In the genomic region with DNA sequence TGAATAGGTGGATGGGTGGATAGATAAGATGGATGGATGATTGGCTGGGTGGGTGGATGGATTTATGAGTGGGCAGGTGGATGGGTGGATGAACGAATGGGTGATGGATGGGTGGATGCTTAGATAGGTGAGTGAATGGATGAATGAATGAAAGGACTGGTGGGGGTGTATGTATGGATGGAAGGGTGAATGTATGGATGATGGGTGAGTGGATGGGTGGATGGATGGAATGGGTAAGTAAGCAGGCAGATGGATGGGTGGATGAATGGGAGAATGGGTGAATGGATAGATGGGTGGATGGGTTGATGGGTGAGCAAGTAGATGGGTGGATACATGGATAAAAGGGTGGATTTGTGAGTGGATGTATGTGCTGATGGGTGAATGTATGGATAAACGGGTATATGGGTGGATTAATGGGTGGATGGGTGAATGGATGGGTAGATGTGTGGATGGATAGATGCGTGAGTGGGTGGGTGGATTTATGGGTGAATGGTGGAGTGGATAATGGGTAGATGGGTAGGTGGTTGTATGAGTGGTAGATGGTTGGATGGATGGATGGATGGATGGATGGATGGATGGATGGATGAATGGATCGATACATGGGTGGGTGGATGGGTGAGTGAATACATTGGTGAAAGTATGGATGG, we compare ENCODE assay signal across 1 cellular context.
TF ChIP-seq lines count a peak whose summit lies in the region.

No MANE protein-coding gene starts in this region.

TF ChIP-seq in GM12878, 131 proteins besides CTCF, POLR2A, EP300 and RAD21 (continued from another document):
- TF ChIP-seq, protein P1, sequence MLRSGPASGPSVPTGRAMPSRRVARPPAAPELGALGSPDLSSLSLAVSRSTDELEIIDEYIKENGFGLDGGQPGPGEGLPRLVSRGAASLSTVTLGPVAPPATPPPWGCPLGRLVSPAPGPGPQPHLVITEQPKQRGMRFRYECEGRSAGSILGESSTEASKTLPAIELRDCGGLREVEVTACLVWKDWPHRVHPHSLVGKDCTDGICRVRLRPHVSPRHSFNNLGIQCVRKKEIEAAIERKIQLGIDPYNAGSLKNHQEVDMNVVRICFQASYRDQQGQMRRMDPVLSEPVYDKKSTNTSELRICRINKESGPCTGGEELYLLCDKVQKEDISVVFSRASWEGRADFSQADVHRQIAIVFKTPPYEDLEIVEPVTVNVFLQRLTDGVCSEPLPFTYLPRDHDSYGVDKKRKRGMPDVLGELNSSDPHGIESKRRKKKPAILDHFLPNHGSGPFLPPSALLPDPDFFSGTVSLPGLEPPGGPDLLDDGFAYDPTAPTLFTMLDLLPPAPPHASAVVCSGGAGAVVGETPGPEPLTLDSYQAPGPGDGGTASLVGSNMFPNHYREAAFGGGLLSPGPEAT (IDR thresholded peaks at IDR 0.05; ENCODE audit: low read depth), result no peak
- TF ChIP-seq BRCA1 (IDR thresholded peaks at IDR 0.05; ENCODE audit: low read depth, low read length), result no peak
- TF ChIP-seq CHD4 (IDR thresholded peaks at IDR 0.05), result no peak
- TF ChIP-seq, protein P2, sequence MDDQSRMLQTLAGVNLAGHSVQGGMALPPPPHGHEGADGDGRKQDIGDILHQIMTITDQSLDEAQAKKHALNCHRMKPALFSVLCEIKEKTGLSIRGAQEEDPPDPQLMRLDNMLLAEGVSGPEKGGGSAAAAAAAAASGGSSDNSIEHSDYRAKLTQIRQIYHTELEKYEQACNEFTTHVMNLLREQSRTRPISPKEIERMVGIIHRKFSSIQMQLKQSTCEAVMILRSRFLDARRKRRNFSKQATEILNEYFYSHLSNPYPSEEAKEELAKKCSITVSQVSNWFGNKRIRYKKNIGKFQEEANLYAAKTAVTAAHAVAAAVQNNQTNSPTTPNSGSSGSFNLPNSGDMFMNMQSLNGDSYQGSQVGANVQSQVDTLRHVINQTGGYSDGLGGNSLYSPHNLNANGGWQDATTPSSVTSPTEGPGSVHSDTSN (IDR thresholded peaks at IDR 0.05; ENCODE audit: insufficient replicate concordance, low read depth, low read length), result no peak
- no peak for TF ChIP-seq CHD2 (IDR thresholded peaks at IDR 0.05; ENCODE audit: borderline replicate concordance, low read depth, low read length)
